Comparison of ENCODE assay signal across 1 cellular context in the genomic region with DNA sequence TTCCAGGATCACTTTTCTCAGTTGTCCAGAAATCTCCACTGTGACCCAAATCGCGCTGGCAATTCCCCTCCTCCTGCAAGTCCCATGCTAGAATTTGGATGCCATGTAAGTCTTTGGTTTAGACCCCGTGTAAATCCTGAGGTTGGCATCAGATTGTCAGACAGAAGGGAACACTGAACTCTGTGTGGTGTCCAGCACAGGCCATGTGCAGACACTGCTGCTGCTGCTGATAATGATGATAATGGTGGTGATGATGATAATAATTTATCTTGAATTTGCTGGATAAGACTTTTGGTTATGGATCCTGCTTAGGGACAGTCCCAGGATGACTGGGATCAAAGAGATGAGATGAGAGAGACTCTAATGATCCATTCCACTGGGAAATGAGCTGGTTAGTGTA.
TF ChIP-seq lines count a peak whose summit lies in the region.

No MANE protein-coding gene starts in this region.

TF ChIP-seq in SK-N-SH, 30 proteins besides CTCF, POLR2A, EP300 and RAD21:
- no peak for TF ChIP-seq FOSL2 (IDR thresholded peaks at IDR 0.05; ENCODE audit: borderline replicate concordance, low read depth)
- no peak for TF ChIP-seq GABPA (IDR thresholded peaks at IDR 0.05; ENCODE audit: low read depth)
- TF ChIP-seq ELF1 (IDR thresholded peaks at IDR 0.05) = no peak
- TF ChIP-seq NRF1 (IDR thresholded peaks at IDR 0.05; ENCODE audit: low read depth, low read length) = no peak
- TF ChIP-seq RCOR1 (IDR thresholded peaks at IDR 0.05; ENCODE audit: low read length) = peak; percentile 26; the same call in 1 of the 2 replicates
- TF ChIP-seq, protein P1, sequence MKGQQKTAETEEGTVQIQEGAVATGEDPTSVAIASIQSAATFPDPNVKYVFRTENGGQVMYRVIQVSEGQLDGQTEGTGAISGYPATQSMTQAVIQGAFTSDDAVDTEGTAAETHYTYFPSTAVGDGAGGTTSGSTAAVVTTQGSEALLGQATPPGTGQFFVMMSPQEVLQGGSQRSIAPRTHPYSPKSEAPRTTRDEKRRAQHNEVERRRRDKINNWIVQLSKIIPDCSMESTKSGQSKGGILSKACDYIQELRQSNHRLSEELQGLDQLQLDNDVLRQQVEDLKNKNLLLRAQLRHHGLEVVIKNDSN (IDR thresholded peaks at IDR 0.05; ENCODE audit: borderline replicate concordance, low read depth) = no peak
- TF ChIP-seq RXRA (IDR thresholded peaks at IDR 0.05; ENCODE audit: borderline replicate concordance, low read depth) = no peak
- no peak for TF ChIP-seq TAF1 (IDR thresholded peaks at IDR 0.05; ENCODE audit: borderline replicate concordance, low read depth, low read length)
- TF ChIP-seq MXI1 (IDR thresholded peaks at IDR 0.05; ENCODE audit: low read depth, low read length) = peak; percentile 75; the same call in 1 of the 2 replicates
- no peak for TF ChIP-seq TEAD4 (IDR thresholded peaks at IDR 0.05; ENCODE audit: borderline replicate concordance, insufficient read depth)
- TF ChIP-seq, protein P2, sequence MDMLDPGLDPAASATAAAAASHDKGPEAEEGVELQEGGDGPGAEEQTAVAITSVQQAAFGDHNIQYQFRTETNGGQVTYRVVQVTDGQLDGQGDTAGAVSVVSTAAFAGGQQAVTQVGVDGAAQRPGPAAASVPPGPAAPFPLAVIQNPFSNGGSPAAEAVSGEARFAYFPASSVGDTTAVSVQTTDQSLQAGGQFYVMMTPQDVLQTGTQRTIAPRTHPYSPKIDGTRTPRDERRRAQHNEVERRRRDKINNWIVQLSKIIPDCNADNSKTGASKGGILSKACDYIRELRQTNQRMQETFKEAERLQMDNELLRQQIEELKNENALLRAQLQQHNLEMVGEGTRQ (IDR thresholded peaks at IDR 0.05; ENCODE audit: borderline replicate concordance, low read depth, low read length) = no peak
- TF ChIP-seq, protein P3, sequence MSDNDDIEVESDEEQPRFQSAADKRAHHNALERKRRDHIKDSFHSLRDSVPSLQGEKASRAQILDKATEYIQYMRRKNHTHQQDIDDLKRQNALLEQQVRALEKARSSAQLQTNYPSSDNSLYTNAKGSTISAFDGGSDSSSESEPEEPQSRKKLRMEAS (IDR thresholded peaks at IDR 0.05; ENCODE audit: low read depth) = no peak
- no peak for TF ChIP-seq CHD2 (IDR thresholded peaks at IDR 0.05; ENCODE audit: low read length, partially characterized antibody)
- no peak for TF ChIP-seq RFX5 (IDR thresholded peaks at IDR 0.05; ENCODE audit: low read length)
- TF ChIP-seq, protein P4, sequence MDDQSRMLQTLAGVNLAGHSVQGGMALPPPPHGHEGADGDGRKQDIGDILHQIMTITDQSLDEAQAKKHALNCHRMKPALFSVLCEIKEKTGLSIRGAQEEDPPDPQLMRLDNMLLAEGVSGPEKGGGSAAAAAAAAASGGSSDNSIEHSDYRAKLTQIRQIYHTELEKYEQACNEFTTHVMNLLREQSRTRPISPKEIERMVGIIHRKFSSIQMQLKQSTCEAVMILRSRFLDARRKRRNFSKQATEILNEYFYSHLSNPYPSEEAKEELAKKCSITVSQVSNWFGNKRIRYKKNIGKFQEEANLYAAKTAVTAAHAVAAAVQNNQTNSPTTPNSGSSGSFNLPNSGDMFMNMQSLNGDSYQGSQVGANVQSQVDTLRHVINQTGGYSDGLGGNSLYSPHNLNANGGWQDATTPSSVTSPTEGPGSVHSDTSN (IDR thresholded peaks at IDR 0.05) = no peak
- no peak for TF ChIP-seq FOXM1 (IDR thresholded peaks at IDR 0.05; ENCODE audit: low read depth)
- TF ChIP-seq, protein P5, sequence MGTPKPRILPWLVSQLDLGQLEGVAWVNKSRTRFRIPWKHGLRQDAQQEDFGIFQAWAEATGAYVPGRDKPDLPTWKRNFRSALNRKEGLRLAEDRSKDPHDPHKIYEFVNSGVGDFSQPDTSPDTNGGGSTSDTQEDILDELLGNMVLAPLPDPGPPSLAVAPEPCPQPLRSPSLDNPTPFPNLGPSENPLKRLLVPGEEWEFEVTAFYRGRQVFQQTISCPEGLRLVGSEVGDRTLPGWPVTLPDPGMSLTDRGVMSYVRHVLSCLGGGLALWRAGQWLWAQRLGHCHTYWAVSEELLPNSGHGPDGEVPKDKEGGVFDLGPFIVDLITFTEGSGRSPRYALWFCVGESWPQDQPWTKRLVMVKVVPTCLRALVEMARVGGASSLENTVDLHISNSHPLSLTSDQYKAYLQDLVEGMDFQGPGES (IDR thresholded peaks at IDR 0.05; ENCODE audit: low read depth, low read length) = no peak
- TF ChIP-seq, protein P6, sequence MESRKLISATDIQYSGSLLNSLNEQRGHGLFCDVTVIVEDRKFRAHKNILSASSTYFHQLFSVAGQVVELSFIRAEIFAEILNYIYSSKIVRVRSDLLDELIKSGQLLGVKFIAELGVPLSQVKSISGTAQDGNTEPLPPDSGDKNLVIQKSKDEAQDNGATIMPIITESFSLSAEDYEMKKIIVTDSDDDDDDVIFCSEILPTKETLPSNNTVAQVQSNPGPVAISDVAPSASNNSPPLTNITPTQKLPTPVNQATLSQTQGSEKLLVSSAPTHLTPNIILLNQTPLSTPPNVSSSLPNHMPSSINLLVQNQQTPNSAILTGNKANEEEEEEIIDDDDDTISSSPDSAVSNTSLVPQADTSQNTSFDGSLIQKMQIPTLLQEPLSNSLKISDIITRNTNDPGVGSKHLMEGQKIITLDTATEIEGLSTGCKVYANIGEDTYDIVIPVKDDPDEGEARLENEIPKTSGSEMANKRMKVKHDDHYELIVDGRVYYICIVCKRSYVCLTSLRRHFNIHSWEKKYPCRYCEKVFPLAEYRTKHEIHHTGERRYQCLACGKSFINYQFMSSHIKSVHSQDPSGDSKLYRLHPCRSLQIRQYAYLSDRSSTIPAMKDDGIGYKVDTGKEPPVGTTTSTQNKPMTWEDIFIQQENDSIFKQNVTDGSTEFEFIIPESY (IDR thresholded peaks at IDR 0.05; ENCODE audit: borderline replicate concordance, low read depth) = no peak
- TF ChIP-seq FOXJ3 (CRISPR knock-in tag; IDR thresholded peaks at IDR 0.05) = 0 out of 2 replicates have a peak, but pooled peaks have one; percentile 28
- no peak for TF ChIP-seq SMC3 (IDR thresholded peaks at IDR 0.05; ENCODE audit: low read depth, low read length)
- peak; percentile 85 for TF ChIP-seq GATA2 (CRISPR knock-in tag; IDR thresholded peaks at IDR 0.05)
TF ChIP-seq in SK-N-SH: peak in this region for 4.
